1 cellular context compared by ENCODE assay signal in the genomic region with DNA sequence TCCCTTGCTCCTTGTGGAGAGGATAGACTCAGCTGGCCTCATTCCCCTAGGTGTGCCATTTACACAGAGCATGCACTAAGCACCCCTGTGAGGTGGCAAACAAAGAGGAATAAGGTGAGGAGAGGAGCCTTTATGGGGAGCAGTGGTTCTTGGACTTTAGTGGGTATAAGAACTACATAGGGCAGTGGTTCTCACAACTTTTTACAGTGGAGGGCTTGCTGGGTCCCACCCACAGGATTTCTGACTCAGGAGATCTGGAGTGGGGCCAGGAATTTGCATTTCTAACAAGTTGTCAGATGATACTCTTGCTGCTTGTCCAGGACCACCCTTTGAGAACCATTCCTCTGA.
TF ChIP-seq lines count a peak whose summit lies in the region.

No MANE protein-coding gene starts in this region.

TF ChIP-seq in HCT116, 20 proteins besides CTCF, POLR2A, EP300 and RAD21 (continued from another document):
- TF ChIP-seq, protein P1, sequence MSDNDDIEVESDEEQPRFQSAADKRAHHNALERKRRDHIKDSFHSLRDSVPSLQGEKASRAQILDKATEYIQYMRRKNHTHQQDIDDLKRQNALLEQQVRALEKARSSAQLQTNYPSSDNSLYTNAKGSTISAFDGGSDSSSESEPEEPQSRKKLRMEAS (IDR thresholded peaks at IDR 0.05) = no peak
- TF ChIP-seq CEBPB (IDR thresholded peaks at IDR 0.05; ENCODE audit: low read depth) = no peak
- TF ChIP-seq YY1 (IDR thresholded peaks at IDR 0.05; ENCODE audit: extremely low read depth, insufficient replicate concordance, low read depth, low read length) = no peak
- TF ChIP-seq, protein P2, sequence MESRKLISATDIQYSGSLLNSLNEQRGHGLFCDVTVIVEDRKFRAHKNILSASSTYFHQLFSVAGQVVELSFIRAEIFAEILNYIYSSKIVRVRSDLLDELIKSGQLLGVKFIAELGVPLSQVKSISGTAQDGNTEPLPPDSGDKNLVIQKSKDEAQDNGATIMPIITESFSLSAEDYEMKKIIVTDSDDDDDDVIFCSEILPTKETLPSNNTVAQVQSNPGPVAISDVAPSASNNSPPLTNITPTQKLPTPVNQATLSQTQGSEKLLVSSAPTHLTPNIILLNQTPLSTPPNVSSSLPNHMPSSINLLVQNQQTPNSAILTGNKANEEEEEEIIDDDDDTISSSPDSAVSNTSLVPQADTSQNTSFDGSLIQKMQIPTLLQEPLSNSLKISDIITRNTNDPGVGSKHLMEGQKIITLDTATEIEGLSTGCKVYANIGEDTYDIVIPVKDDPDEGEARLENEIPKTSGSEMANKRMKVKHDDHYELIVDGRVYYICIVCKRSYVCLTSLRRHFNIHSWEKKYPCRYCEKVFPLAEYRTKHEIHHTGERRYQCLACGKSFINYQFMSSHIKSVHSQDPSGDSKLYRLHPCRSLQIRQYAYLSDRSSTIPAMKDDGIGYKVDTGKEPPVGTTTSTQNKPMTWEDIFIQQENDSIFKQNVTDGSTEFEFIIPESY (IDR thresholded peaks at IDR 0.05; ENCODE audit: extremely low read depth, insufficient replicate concordance, low read length) = no peak
